1 cellular context compared by ENCODE assay signal in the genomic region with DNA sequence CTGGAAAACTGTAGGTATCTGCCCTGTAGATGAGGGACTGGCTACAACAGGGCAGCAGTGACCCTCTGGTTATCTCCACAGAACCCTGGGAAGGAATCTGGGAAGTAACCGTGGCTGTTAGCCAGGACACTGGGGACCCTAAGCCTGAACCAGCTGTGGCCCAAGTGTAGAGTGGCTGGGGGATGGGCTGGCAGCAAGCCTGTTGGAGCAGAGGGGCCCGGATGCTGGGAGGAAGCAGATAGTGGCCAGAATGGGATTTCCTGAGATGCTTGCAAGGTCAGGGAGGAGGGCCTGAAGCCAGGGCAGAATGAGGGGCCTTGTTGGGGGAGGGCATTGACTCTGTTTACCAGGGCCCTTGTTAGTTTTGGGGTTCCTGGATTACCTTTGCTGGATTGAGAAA.
TF ChIP-seq lines count a peak whose summit lies in the region.

No MANE protein-coding gene starts in this region.

TF ChIP-seq in HepG2, 621 proteins besides CTCF, POLR2A, EP300 and RAD21 (continued from another document):
- TF ChIP-seq, protein P1, sequence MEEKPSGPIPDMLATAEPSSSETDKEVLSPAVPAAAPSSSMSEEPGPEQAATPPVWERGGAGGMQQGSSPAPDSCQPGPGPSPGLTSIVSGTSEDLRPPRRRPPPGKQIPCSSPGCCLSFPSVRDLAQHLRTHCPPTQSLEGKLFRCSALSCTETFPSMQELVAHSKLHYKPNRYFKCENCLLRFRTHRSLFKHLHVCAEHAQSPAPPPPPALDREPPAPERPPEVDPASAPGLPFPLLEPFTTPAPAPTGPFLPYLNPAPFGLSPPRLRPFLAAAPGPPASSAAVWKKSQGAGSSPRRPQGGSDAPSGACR (CRISPR knock-in tag; IDR thresholded peaks at IDR 0.05): no peak
- TF ChIP-seq, protein P2, sequence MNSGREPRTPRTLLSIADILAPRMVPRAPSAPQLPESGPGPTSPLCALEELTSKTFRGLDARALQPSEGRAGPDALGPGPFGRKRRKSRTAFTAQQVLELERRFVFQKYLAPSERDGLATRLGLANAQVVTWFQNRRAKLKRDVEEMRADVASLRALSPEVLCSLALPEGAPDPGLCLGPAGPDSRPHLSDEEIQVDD (CRISPR knock-in tag; IDR thresholded peaks at IDR 0.05; ENCODE audit: borderline replicate concordance): no peak
- TF ChIP-seq SP1 (IDR thresholded peaks at IDR 0.05): no peak
- no peak for TF ChIP-seq SP1 (CRISPR knock-in tag; IDR thresholded peaks at IDR 0.05)
- TF ChIP-seq, protein P3, sequence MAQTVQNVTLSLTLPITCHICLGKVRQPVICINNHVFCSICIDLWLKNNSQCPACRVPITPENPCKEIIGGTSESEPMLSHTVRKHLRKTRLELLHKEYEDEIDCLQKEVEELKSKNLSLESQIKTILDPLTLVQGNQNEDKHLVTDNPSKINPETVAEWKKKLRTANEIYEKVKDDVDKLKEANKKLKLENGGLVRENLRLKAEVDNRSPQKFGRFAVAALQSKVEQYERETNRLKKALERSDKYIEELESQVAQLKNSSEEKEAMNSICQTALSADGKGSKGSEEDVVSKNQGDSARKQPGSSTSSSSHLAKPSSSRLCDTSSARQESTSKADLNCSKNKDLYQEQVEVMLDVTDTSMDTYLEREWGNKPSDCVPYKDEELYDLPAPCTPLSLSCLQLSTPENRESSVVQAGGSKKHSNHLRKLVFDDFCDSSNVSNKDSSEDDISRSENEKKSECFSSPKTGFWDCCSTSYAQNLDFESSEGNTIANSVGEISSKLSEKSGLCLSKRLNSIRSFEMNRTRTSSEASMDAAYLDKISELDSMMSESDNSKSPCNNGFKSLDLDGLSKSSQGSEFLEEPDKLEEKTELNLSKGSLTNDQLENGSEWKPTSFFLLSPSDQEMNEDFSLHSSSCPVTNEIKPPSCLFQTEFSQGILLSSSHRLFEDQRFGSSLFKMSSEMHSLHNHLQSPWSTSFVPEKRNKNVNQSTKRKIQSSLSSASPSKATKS (CRISPR knock-in tag; IDR thresholded peaks at IDR 0.05): no peak
- TF ChIP-seq, protein P4, sequence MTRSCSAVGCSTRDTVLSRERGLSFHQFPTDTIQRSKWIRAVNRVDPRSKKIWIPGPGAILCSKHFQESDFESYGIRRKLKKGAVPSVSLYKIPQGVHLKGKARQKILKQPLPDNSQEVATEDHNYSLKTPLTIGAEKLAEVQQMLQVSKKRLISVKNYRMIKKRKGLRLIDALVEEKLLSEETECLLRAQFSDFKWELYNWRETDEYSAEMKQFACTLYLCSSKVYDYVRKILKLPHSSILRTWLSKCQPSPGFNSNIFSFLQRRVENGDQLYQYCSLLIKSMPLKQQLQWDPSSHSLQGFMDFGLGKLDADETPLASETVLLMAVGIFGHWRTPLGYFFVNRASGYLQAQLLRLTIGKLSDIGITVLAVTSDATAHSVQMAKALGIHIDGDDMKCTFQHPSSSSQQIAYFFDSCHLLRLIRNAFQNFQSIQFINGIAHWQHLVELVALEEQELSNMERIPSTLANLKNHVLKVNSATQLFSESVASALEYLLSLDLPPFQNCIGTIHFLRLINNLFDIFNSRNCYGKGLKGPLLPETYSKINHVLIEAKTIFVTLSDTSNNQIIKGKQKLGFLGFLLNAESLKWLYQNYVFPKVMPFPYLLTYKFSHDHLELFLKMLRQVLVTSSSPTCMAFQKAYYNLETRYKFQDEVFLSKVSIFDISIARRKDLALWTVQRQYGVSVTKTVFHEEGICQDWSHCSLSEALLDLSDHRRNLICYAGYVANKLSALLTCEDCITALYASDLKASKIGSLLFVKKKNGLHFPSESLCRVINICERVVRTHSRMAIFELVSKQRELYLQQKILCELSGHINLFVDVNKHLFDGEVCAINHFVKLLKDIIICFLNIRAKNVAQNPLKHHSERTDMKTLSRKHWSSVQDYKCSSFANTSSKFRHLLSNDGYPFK (CRISPR knock-in tag; IDR thresholded peaks at IDR 0.05; ENCODE audit: borderline replicate concordance): no peak
- no peak for TF ChIP-seq RBAK (CRISPR knock-in tag; IDR thresholded peaks at IDR 0.05)
- no peak for TF ChIP-seq SKI (IDR thresholded peaks at IDR 0.05; ENCODE audit: partially characterized antibody)
- no peak for TF ChIP-seq ZNF550 (CRISPR knock-in tag; IDR thresholded peaks at IDR 0.05; ENCODE audit: borderline replicate concordance)
- no peak for TF ChIP-seq NR2F2 (IDR thresholded peaks at IDR 0.05; ENCODE audit: borderline replicate concordance, low read depth)
